ENCODE assay signal across 9 cellular contexts in the genomic region with DNA sequence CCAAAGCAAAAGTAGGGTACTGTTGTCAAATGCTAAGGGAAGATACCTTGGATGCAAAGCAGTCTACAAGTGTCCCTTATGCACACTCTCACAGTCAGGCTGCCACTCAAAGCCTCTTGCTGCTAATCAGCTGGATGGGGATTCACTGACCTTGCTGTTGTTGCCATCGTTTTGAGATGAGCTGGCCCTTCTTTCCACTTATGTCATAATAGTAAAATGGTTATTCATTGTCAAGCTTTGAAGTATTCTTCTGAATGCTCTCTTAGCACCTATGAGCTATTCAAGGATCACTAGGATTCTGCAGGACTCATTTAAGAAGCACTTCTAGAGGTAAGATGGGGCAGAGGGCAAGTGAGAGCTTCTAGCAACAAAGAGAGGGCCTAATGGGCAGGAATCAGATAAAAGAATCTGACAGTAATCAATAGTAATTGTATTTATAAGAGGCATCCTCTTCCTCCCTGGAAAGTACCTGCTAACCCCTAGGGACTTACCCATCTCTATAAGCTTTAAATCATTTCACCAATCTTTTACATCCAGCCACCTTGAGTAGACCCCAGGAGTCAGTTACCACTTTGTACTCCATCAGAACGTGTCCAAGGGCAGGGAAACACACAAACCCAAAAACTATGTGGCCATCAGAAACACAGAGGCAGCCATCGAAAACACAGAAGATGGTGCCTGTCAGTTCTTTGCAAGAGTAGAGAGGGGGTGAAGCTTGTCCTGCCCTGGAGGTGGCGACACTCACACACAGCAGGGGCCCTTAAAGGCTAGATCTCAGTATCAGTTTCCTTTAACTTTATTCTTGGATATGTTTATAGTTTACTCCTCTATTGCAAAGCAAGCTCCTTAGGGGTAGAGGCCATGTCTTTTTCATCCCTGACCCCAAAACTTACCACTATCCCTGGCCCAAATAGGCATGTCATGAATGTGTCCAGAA.
DNase-seq lines count a peak whose midpoint lies in the region; ATAC-seq and TF ChIP-seq lines count a peak whose summit lies in the region.
"Had no signal": no experiment of that assay in that cellular context is flagged by ENCODE, and none has a peak within 500 bp of the region (broad histone marks: within the 10 kb centered on the region; RNA-seq: fewer than 3 reads in every experiment).

No MANE protein-coding gene starts in this region.

- TF ChIP-seq CTCF in MM.1S (IDR thresholded peaks at IDR 0.05; ENCODE audit: low read length) (peak; percentile 72), gastroesophageal sphincter (IDR thresholded peaks at IDR 0.05) (peak; percentile 9 to 53 (median 22)), vagina (IDR thresholded peaks at IDR 0.05) (peak in 1 of 3 experiments; percentile 22)

- H3K79me2 ChIP-seq in MM.1S (ENCODE audit: low read length): no peaks in the 10 kb centered on the region

- H4K20me1 ChIP-seq in MM.1S (ENCODE audit: insufficient read depth, low read length): no peaks in the 10 kb centered on the region
- H4K20me1 ChIP-seq: BLaER1 treated with 17β-estradiol and CSF1 and Interleukin-3, amounts not matched to agents 10 nM and 100 nM had no signal

- H3K27me3 ChIP-seq in MM.1S (replicated peaks; ENCODE audit: insufficient read depth, low read length) (no peaks in the 10 kb centered on the region), gastroesophageal sphincter (no peaks in the 10 kb centered on the region), vagina (no peaks in the 10 kb centered on the region)
- H3K27me3 ChIP-seq: BLaER1 treated with 17β-estradiol and CSF1 and Interleukin-3, amounts not matched to agents 10 nM and 100 nM had no signal

- no peaks in the 10 kb centered on the region for H3K9me3 Mint-ChIP-seq in activated CD8-positive, alpha-beta T cell treated with anti-CD3 and anti-CD28 coated beads, Interleukin-2, amount 10 ng/mL, durations not matched to agents 7 days and 5 days (ENCODE audit: insufficient read depth)

- no peak overlapping the region for H3K4me3 Mint-ChIP-seq in activated CD8-positive, alpha-beta T cell treated with anti-CD3 and anti-CD28 coated beads, Interleukin-2, amount 10 ng/mL, durations not matched to agents 7 days and 5 days

- no peak for ATAC-seq in activated CD8-positive, alpha-beta T cell treated with anti-CD3 and anti-CD28 coated beads, Interleukin-2, amount 10 ng/mL, durations not matched to agents 7 days and 5 days
- ATAC-seq in gastroesophageal sphincter: no peak

- no peaks in the 10 kb centered on the region for H3K4me1 Mint-ChIP-seq in activated CD8-positive, alpha-beta T cell treated with anti-CD3 and anti-CD28 coated beads, Interleukin-2, amount 10 ng/mL, durations not matched to agents 7 days and 5 days (ENCODE audit: low read depth)

- no peak overlapping the region for H3K4me3 ChIP-seq in MM.1S (ENCODE audit: low read length)
- H3K4me3 ChIP-seq in gastroesophageal sphincter: no peak overlapping the region
- H3K4me3 ChIP-seq in vagina: no peak overlapping the region
- H3K4me3 ChIP-seq: BLaER1 treated with 17β-estradiol and CSF1 and Interleukin-3, amounts not matched to agents 10 nM and 100 nM had no signal

- H3K36me3 Mint-ChIP-seq in activated CD8-positive, alpha-beta T cell treated with anti-CD3 and anti-CD28 coated beads, Interleukin-2, amount 10 ng/mL, durations not matched to agents 7 days and 5 days (ENCODE audit: low read depth): no peaks in the 10 kb centered on the region

- H3K4me1 ChIP-seq in MM.1S (ENCODE audit: low read length) (no peaks in the 10 kb centered on the region), gastroesophageal sphincter (peaks cover 0 to 25% (median 10%) of the 10 kb centered on the region in 3 donors), vagina (no peaks in the 10 kb centered on the region)
- H3K4me1 ChIP-seq: BLaER1 treated with 17β-estradiol and CSF1 and Interleukin-3, amounts not matched to agents 10 nM and 100 nM had no signal

- POLR2A ChIA-PET in activated CD8-positive, alpha-beta T cell treated with anti-CD3 and anti-CD28 coated beads, Interleukin-2, amount 10 ng/mL, durations not matched to agents 7 days and 5 days (lab: Charles Lee): no interaction called here

- DNase-seq in NCI-H1105 treated with DMSO at 0.1 percent for 48 hours (lab: John Stamatoyannopoulos, UW) (peak; percentile 16), NCI-H1105 (lab: John Stamatoyannopoulos, UW) (no peak), HCEC 1CT (peak; percentile 61), MM.1S (peak; percentile 45), vagina (ENCODE audit: extremely low spot score in 2 of 2) (no peak)
- DNase-seq in activated CD8-positive, alpha-beta T cell treated with anti-CD3 and anti-CD28 coated beads, Interleukin-2, amount 10 ng/mL, durations not matched to agents 7 days and 5 days: peak; percentile 42
- DNase-seq in stimulated activated CD4-positive, alpha-beta T cell treated with anti-CD3 and anti-CD28 coated beads, Interleukin-2, amount 100 ng/mL, for 24 hours: peak; percentile 20 to 24

- H2AFZ ChIP-seq in MM.1S (ENCODE audit: low read length): no peak overlapping the region

- WGBS in gastroesophageal sphincter (ENCODE audit: low coverage in 1 of 2), 2 donors: 73 to 86% methylated on average over 2 to 4 of the region's 4 CpGs

- H3K9ac ChIP-seq in MM.1S (ENCODE audit: low read length): no peak overlapping the region
- H3K9ac ChIP-seq: BLaER1 treated with 17β-estradiol and CSF1 and Interleukin-3, amounts not matched to agents 10 nM and 100 nM had no signal

- no peak for TF ChIP-seq EP300 in gastroesophageal sphincter (IDR thresholded peaks at IDR 0.05)

- H3K9me2 ChIP-seq in MM.1S (replicated peaks; ENCODE audit: insufficient read depth, low read length): no peaks in the 10 kb centered on the region

- CTCF ChIA-PET in activated CD8-positive, alpha-beta T cell treated with anti-CD3 and anti-CD28 coated beads, Interleukin-2, amount 10 ng/mL, durations not matched to agents 7 days and 5 days (lab: Charles Lee): interaction anchor here (0.6 to 2.5 kb wide), 11 partner anchors 11 to 607 kb away, joined by 3 to 13 read pairs (median 4); no protein-coding TSS in a partner anchor

- peaks cover 5% of the 10 kb centered on the region for H3K27me3 Mint-ChIP-seq in activated CD8-positive, alpha-beta T cell treated with anti-CD3 and anti-CD28 coated beads, Interleukin-2, amount 10 ng/mL, durations not matched to agents 7 days and 5 days (ENCODE audit: low read depth)

- H3K27ac Mint-ChIP-seq in activated CD8-positive, alpha-beta T cell treated with anti-CD3 and anti-CD28 coated beads, Interleukin-2, amount 10 ng/mL, durations not matched to agents 7 days and 5 days: no peak overlapping the region

- H3K36me3 ChIP-seq in MM.1S (replicated peaks; ENCODE audit: insufficient read depth, low read length) (no peaks in the 10 kb centered on the region), gastroesophageal sphincter (no peaks in the 10 kb centered on the region), vagina (no peaks in the 10 kb centered on the region)
- H3K36me3 ChIP-seq: BLaER1 treated with 17β-estradiol and CSF1 and Interleukin-3, amounts not matched to agents 10 nM and 100 nM had no signal

- no peak overlapping the region for H3K27ac ChIP-seq in MM.1S (ENCODE audit: low read length)
- H3K27ac ChIP-seq in gastroesophageal sphincter: no peak overlapping the region
- H3K27ac ChIP-seq in vagina: no peak overlapping the region
- H3K27ac ChIP-seq: BLaER1 treated with 17β-estradiol and CSF1 and Interleukin-3, amounts not matched to agents 10 nM and 100 nM had no signal

- no peak overlapping the region for H3K4me2 ChIP-seq in MM.1S (ENCODE audit: low read depth, low read length)
- H3K4me2 ChIP-seq: BLaER1 treated with 17β-estradiol and CSF1 and Interleukin-3, amounts not matched to agents 10 nM and 100 nM had no signal

- TF ChIP-seq POLR2A in gastroesophageal sphincter (IDR thresholded peaks at IDR 0.05) (no peak), vagina (IDR thresholded peaks at IDR 0.05) (no peak)

- no peaks in the 10 kb centered on the region for H3F3A ChIP-seq in MM.1S (ENCODE audit: insufficient read depth, low read length)

- intact Hi-C loops in vagina (cut with DNase I): loop anchor here (10.0 kb wide), 1 partner anchor 236 kb away; no protein-coding TSS in a partner anchor

- H3K9me3 ChIP-seq in MM.1S (replicated peaks; ENCODE audit: insufficient read depth, low read length) (no peaks in the 10 kb centered on the region), gastroesophageal sphincter (no peaks in the 10 kb centered on the region), vagina (no peaks in the 10 kb centered on the region)
- H3K9me3 ChIP-seq: BLaER1 treated with 17β-estradiol and CSF1 and Interleukin-3, amounts not matched to agents 10 nM and 100 nM had no signal

Comparison
In these comparisons a context has a peak if more than half of its experiments do, and no peak if none do; other contexts are left out.
1. DNase-seq: peak in NCI-H1105 treated with DMSO at 0.1 percent for 48 hours (single experiment), HCEC 1CT (single experiment), MM.1S (single experiment), activated CD8-positive, alpha-beta T cell treated with anti-CD3 and anti-CD28 coated beads, Interleukin-2, amount 10 ng/mL, durations not matched to agents 7 days and 5 days (single experiment) and stimulated activated CD4-positive, alpha-beta T cell treated with anti-CD3 and anti-CD28 coated beads, Interleukin-2, amount 100 ng/mL, for 24 hours (2 of 2); none in NCI-H1105 (single experiment) and vagina (0 of 2).